12 cellular contexts compared by ENCODE assay signal in genomic region chr3:107641572-107642307, GRCh38.
A peak's percentile ranks its signal among the peaks of the same experiment; 100 is the strongest.
DNase-seq lines count a peak whose midpoint lies in the region; ATAC-seq and TF ChIP-seq lines count a peak whose summit lies in the region.
"Had no signal": no experiment of that assay in that cellular context is flagged by ENCODE, and none has a peak within 500 bp of the region (broad histone marks: within the 10 kb centered on the region; RNA-seq: fewer than 3 reads in every experiment).

No MANE protein-coding gene starts in this region.

- 45 to 55% methylated on average over 2 of the region's 2 CpGs for WGBS in GM23248 (ENCODE audit: low coverage in 1 of 2, low lambda C conversion rate in 2 of 2, missing lambda C conversion rate in 2 of 2), 2 experiments
- no CpG with 5 or more reads among the region's 2 CpGs for WGBS in mesenchymal stem cell
- 44 to 90% (median 74%) methylated on average over 2 of the region's 2 CpGs for WGBS in heart left ventricle, 4 donors

- H3K9me3 ChIP-seq in GM23248 (ENCODE audit: low read depth) (no peaks in the 10 kb centered on the region), mesenchymal stem cell (ENCODE audit: control insufficient read depth, low read length) (no peaks in the 10 kb centered on the region), heart left ventricle (no peaks in the 10 kb centered on the region)
- H3K9me3 ChIP-seq: thoracic aorta had no signal

- peak; percentile 41 for ATAC-seq in GM18519 (IDR thresholded peaks at IDR 0.05; ENCODE audit: low FRiP score, unreplicated experiment)
- no peak for ATAC-seq in heart left ventricle

- 0 out of 2 replicates have a peak, but pooled peaks cover 6% of the 10 kb centered on the region for H3K79me2 ChIP-seq in GM23248 (ENCODE audit: insufficient read depth)

- no peak overlapping the region for H3K4me3 ChIP-seq in GM23248
- no peak overlapping the region for H3K4me3 ChIP-seq in mesenchymal stem cell (ENCODE audit: insufficient read depth in 1 of 2, low read depth in 1 of 2, low read length in 2 of 2)
- no peak overlapping the region for H3K4me3 ChIP-seq in heart left ventricle
- H3K4me3 ChIP-seq: thoracic aorta had no signal

- H3F3A ChIP-seq in GM23248 (ENCODE audit: insufficient read depth) = 0 out of 2 replicates have a peak, but pooled peaks cover 7% of the 10 kb centered on the region

- no peak overlapping the region for H4K91ac ChIP-seq in mesenchymal stem cell (ENCODE audit: low read length)

- H3K18ac ChIP-seq in mesenchymal stem cell (ENCODE audit: low read depth in 1 of 2, low read length in 2 of 2) = no peak overlapping the region

- TF ChIP-seq CTCF in heart left ventricle (IDR thresholded peaks at IDR 0.05) = no peak

- no peaks in the 10 kb centered on the region for H3K27me3 ChIP-seq in GM23248 (replicated peaks; ENCODE audit: insufficient read depth)
- no peaks in the 10 kb centered on the region for H3K27me3 ChIP-seq in mesenchymal stem cell (ENCODE audit: control insufficient read depth in 1 of 2, insufficient read depth in 1 of 2, low read length in 2 of 2)
- H3K27me3 ChIP-seq in heart left ventricle = no peaks in the 10 kb centered on the region
- H3K27me3 ChIP-seq: brain microvascular endothelial cell had no signal

- H3K9me2 ChIP-seq in GM23248 (ENCODE audit: insufficient read depth) = no peaks in the 10 kb centered on the region

- intact Hi-C loops in heart left ventricle (cut with DNase I) = no loop called here

- H2BK5ac ChIP-seq in mesenchymal stem cell (ENCODE audit: low read depth, low read length, poor library complexity, severe bottlenecking) = no peak overlapping the region

- no peak overlapping the region for H3K9ac ChIP-seq in GM23248
- no peak overlapping the region for H3K9ac ChIP-seq in mesenchymal stem cell (ENCODE audit: low read length)

- H3K79me1 ChIP-seq in mesenchymal stem cell (replicated peaks; ENCODE audit: low read length, poor library complexity, severe bottlenecking) = peaks cover 26% of the 10 kb centered on the region

- H3K14ac ChIP-seq in mesenchymal stem cell (ENCODE audit: low read length in 2 of 2) = no peak overlapping the region

- H3K23ac ChIP-seq in mesenchymal stem cell (ENCODE audit: low read length in 2 of 2) = no peak overlapping the region

- H2BK12ac ChIP-seq in mesenchymal stem cell (ENCODE audit: low read length in 2 of 2) = no peak overlapping the region

- H2BK15ac ChIP-seq in mesenchymal stem cell (ENCODE audit: low read depth, poor library complexity, severe bottlenecking) = no peak overlapping the region

- no peak overlapping the region for H3K27ac ChIP-seq in GM23248
- H3K27ac ChIP-seq in mesenchymal stem cell (ENCODE audit: low read length, poor library complexity, severe bottlenecking) = no peak overlapping the region
- H3K27ac ChIP-seq in heart left ventricle = no peak overlapping the region
- H3K27ac ChIP-seq: brain microvascular endothelial cell, thoracic aorta had no signal

- no peak overlapping the region for H2AFZ ChIP-seq in GM23248
- H2AFZ ChIP-seq in mesenchymal stem cell (ENCODE audit: low read depth, low read length) = no peak overlapping the region

- no peak overlapping the region for H2BK120ac ChIP-seq in mesenchymal stem cell (ENCODE audit: low read depth, low read length)

- H3K4me1 ChIP-seq in GM23248 (ENCODE audit: insufficient read depth) (peaks cover 18% of the 10 kb centered on the region), mesenchymal stem cell (ENCODE audit: control insufficient read depth, insufficient read depth, low read depth, low read length) (peaks cover 2% of the 10 kb centered on the region), heart left ventricle (peaks cover 0 to 17% (median 1%) of the 10 kb centered on the region in 12 donors)

- peak; percentile 54 for DNase-seq in GM23248
- DNase-seq in LHCN-M2 (ENCODE audit: low read depth) = peak; percentile 51
- DNase-seq in mesenchymal stem cell = peak; percentile 26
- no peak for DNase-seq in activated effector memory CD4-positive, alpha-beta T cell treated with anti-CD3 and anti-CD28 coated beads, Interleukin-2, amount 50 U/mL, for 16 hours
- no peak for DNase-seq in GF-D8 (lab: John Stamatoyannopoulos, UW)
- no peak for DNase-seq in activated CD4-positive, CD25-positive, alpha-beta regulatory T cell treated with anti-CD3 and anti-CD28 coated beads, Interleukin-2, amount 50 U/mL, for 72 hours
- DNase-seq in heart left ventricle = no peak
- DNase-seq: activated CD8-positive, alpha-beta memory T cell treated with anti-CD3 and anti-CD28 coated beads, Interleukin-2, amount 50 U/mL, for 48 hours; brain microvascular endothelial cell; COR-L47 had no signal

- H2AK5ac ChIP-seq in mesenchymal stem cell (ENCODE audit: low read length, severe bottlenecking) = no peak overlapping the region

- no peak overlapping the region for H3K4me2 ChIP-seq in GM23248 (ENCODE audit: unreplicated experiment)
- H3K4me2 ChIP-seq in mesenchymal stem cell (ENCODE audit: low read length, poor library complexity, severe bottlenecking) = no peak overlapping the region

- H3K4ac ChIP-seq in mesenchymal stem cell (ENCODE audit: low read depth in 1 of 2, low read length in 2 of 2) = no peak overlapping the region

- H4K20me1 ChIP-seq in GM23248 (ENCODE audit: insufficient read depth) = 0 out of 2 replicates have a peak, but pooled peaks cover 3% of the 10 kb centered on the region

- TF ChIP-seq POLR2A in heart left ventricle (IDR thresholded peaks at IDR 0.05) = no peak

- in situ Hi-C loops in GM23248 (cut with MboI) = no loop called here

- H3K36me3 ChIP-seq in GM23248 (ENCODE audit: low read depth) (0 out of 2 replicates have a peak, but pooled peaks cover 3% of the 10 kb centered on the region), mesenchymal stem cell (ENCODE audit: control insufficient read depth in 1 of 2, insufficient read depth in 2 of 2, low read depth in 1 of 2, low read length in 2 of 2) (no peaks in the 10 kb centered on the region), heart left ventricle (peaks cover 0 to 13% (median 0%) of the 10 kb centered on the region in 9 donors)
- H3K36me3 ChIP-seq: brain microvascular endothelial cell, thoracic aorta had no signal

- H4K8ac ChIP-seq in mesenchymal stem cell (ENCODE audit: low read length) = no peak overlapping the region

Comparison
In these comparisons a context has a peak if more than half of its experiments do, and no peak if none do; other contexts are left out.
1. DNase-seq: peak in GM23248 (single experiment), LHCN-M2 (single experiment) and mesenchymal stem cell (single experiment); none in activated effector memory CD4-positive, alpha-beta T cell treated with anti-CD3 and anti-CD28 coated beads, Interleukin-2, amount 50 U/mL, for 16 hours (single experiment), GF-D8 (single experiment), activated CD4-positive, CD25-positive, alpha-beta regulatory T cell treated with anti-CD3 and anti-CD28 coated beads, Interleukin-2, amount 50 U/mL, for 72 hours (single experiment) and heart left ventricle (0 of 5).